ENCODE assay signal across 8 cellular contexts in genomic region chr12:122067966-122068365, GRCh38. TPM values are rescaled to one million over a fixed set of nuclear protein-coding genes. Genes with fewer than 3 reads are reported as not detected.
A peak's percentile ranks its signal among the peaks of the same experiment; 100 is the strongest.
DNase-seq lines count a peak whose midpoint lies in the region; ATAC-seq and TF ChIP-seq lines count a peak whose summit lies in the region.

No MANE protein-coding gene starts in this region.

- peaks cover 21% of the 10 kb centered on the region for H3K4me1 Mint-ChIP-seq in stimulated activated naive CD8-positive, alpha-beta T cell treated with anti-CD3 and anti-CD28 coated beads, Interleukin-15, Interleukin-2, amounts not matched to agents 100 ng/mL and 50 ng/mL, for 24 hours (ENCODE audit: low read depth)
- peaks cover 15% of the 10 kb centered on the region for H3K4me1 Mint-ChIP-seq in MCF 10A (ENCODE audit: insufficient read depth, unreplicated experiment)

- no TSS peak for BruUV-seq in MCF 10A (replicated peaks; lab: Mats Ljungman, UMichigan)

- DNase-seq in NB4 (ENCODE audit: low read depth): peak; percentile 52
- DNase-seq in choroid plexus epithelial cell (ENCODE audit: low read depth): peak; percentile 90
- DNase-seq in MCF 10A (ENCODE audit: unreplicated experiment): no peak
- DNase-seq in omental fat pad (ENCODE audit: low spot score): no peak
- DNase-seq in SW 1271 (lab: John Stamatoyannopoulos, UW): no peak

- intact Hi-C loops in MCF 10A (cut with micrococcal nuclease): no loop called here

- TF ChIP-seq CTCF in NB4 (IDR thresholded peaks at IDR 0.05; ENCODE audit: low read depth, low read length): no peak
- peak; percentile 21 for TF ChIP-seq CTCF in choroid plexus epithelial cell (conservative IDR thresholded peaks at IDR 0.05; ENCODE audit: low read depth, low read length)
- no peak for TF ChIP-seq CTCF in MCF 10A (IDR thresholded peaks at IDR 0.05; ENCODE audit: unreplicated experiment)
- no peak for TF ChIP-seq CTCF in omental fat pad (IDR thresholded peaks at IDR 0.05)

- TF ChIP-seq POLR2A in NB4 (IDR thresholded peaks at IDR 0.05; ENCODE audit: extremely low read depth, insufficient read length): no peak

- no peaks in the 10 kb centered on the region for H3K27me3 Mint-ChIP-seq in stimulated activated naive CD8-positive, alpha-beta T cell treated with anti-CD3 and anti-CD28 coated beads, Interleukin-15, Interleukin-2, amounts not matched to agents 100 ng/mL and 50 ng/mL, for 24 hours
- no peaks in the 10 kb centered on the region for H3K27me3 Mint-ChIP-seq in MCF 10A (ENCODE audit: insufficient read depth, unreplicated experiment)

- ATAC-seq in GM18498 (IDR thresholded peaks at IDR 0.05; ENCODE audit: unreplicated experiment) (peak; percentile 91), GM21723 (IDR thresholded peaks at IDR 0.05; ENCODE audit: unreplicated experiment) (peak; percentile 96), omental fat pad (ENCODE audit: low FRiP score) (no peak)

- CTCF ChIA-PET in MCF 10A (lab: Yijun Ruan, JAX): interaction anchor here (0.6 to 1.1 kb wide), 2 partner anchors 16 to 123 kb away, joined by 3 to 4 read pairs; no protein-coding TSS in a partner anchor

- H3K4me3 ChIP-seq in NB4 (ENCODE audit: low read depth, low read length) (no peak overlapping the region), choroid plexus epithelial cell (ENCODE audit: low read depth, low read length) (peak overlapping the region; percentile 30)

- H3K4me3 Mint-ChIP-seq in stimulated activated naive CD8-positive, alpha-beta T cell treated with anti-CD3 and anti-CD28 coated beads, Interleukin-15, Interleukin-2, amounts not matched to agents 100 ng/mL and 50 ng/mL, for 24 hours: peak overlapping the region; percentile 40
- no peak overlapping the region for H3K4me3 Mint-ChIP-seq in MCF 10A (ENCODE audit: unreplicated experiment)

- H3K36me3 Mint-ChIP-seq in stimulated activated naive CD8-positive, alpha-beta T cell treated with anti-CD3 and anti-CD28 coated beads, Interleukin-15, Interleukin-2, amounts not matched to agents 100 ng/mL and 50 ng/mL, for 24 hours (ENCODE audit: low read depth): no peaks in the 10 kb centered on the region
- peaks cover 11% of the 10 kb centered on the region for H3K36me3 Mint-ChIP-seq in MCF 10A (ENCODE audit: insufficient read depth, unreplicated experiment)

- peak overlapping the region; percentile 29 for H3K27ac Mint-ChIP-seq in stimulated activated naive CD8-positive, alpha-beta T cell treated with anti-CD3 and anti-CD28 coated beads, Interleukin-15, Interleukin-2, amounts not matched to agents 100 ng/mL and 50 ng/mL, for 24 hours
- no peak overlapping the region for H3K27ac Mint-ChIP-seq in MCF 10A (ENCODE audit: low read depth, unreplicated experiment)

- H3K9me3 Mint-ChIP-seq in stimulated activated naive CD8-positive, alpha-beta T cell treated with anti-CD3 and anti-CD28 coated beads, Interleukin-15, Interleukin-2, amounts not matched to agents 100 ng/mL and 50 ng/mL, for 24 hours: no peaks in the 10 kb centered on the region
- H3K9me3 Mint-ChIP-seq in MCF 10A (ENCODE audit: unreplicated experiment): no peaks in the 10 kb centered on the region

- POLR2A ChIA-PET in MCF 10A (lab: Yijun Ruan, JAX): interaction anchor here (0.6 to 2.5 kb wide), 3 partner anchors 10 to 900 kb away, joined by 3 to 5 read pairs (median 4); partner anchors contain the start of gene MLXIP

RNA-seq across cellular contexts. Expression of gene MLXIP, which starts 10.6 kb away (rescaled TPM):
- total RNA-seq in MCF 10A (2022) (34.2 and 35.6 TPM in 2 replicates), omental fat pad (10 to 100 TPM; 17.4 to 49.6 (median 32.6) TPM)

RNA-seq across cellular contexts. Expression of gene BCL7A, which starts 46.3 kb away (rescaled TPM):
- total RNA-seq in MCF 10A (2022) (17.9 and 18.1 TPM in 2 replicates), omental fat pad (1 to 10 TPM; 2.8 to 4.9 (median 3.4) TPM)

Comparison
In these comparisons a context has a peak if more than half of its experiments do, and no peak if none do; other contexts are left out.
1. DNase-seq: peak in NB4 (single experiment) and choroid plexus epithelial cell (single experiment); none in MCF 10A (single experiment), omental fat pad (single experiment) and SW 1271 (0 of 2).